9 cellular contexts compared by ENCODE assay signal in genomic region chr11:130145975-130146776, GRCh38. TPM values are rescaled to one million over a fixed set of nuclear protein-coding genes. Genes with fewer than 3 reads are reported as not detected.
DNase-seq lines count a peak whose midpoint lies in the region; ATAC-seq and TF ChIP-seq lines count a peak whose summit lies in the region.
"Had no signal": no experiment of that assay in that cellular context is flagged by ENCODE, and none has a peak within 500 bp of the region (broad histone marks: within the 10 kb centered on the region; RNA-seq: fewer than 3 reads in every experiment).

No MANE protein-coding gene starts in this region.

- peak overlapping the region; percentile 10; the same call in 1 of the 2 replicates for H3K4me3 ChIP-seq in PC-9
- H3K4me3 ChIP-seq in gastroesophageal sphincter = no peak overlapping the region
- H3K4me3 ChIP-seq in psoas muscle = no peak overlapping the region
- H3K4me3 ChIP-seq: SJSA1 had no signal

- H2AFZ ChIP-seq in PC-9 = no peak overlapping the region

- H3K9me2 ChIP-seq in PC-9 (ENCODE audit: insufficient read depth) = no peaks in the 10 kb centered on the region

- H3K36me3 ChIP-seq in PC-9 (ENCODE audit: low read depth) (peaks cover 10% of the 10 kb centered on the region), gastroesophageal sphincter (peaks cover 0 to 57% of the 10 kb centered on the region in 2 donors), psoas muscle (ENCODE audit: insufficient read depth in 1 of 2, low read depth in 1 of 2) (peaks cover 17 to 60% of the 10 kb centered on the region in 2 donors)

- no TSS peak for BruUV-seq in PC-9 (replicated peaks; lab: Mats Ljungman, UMichigan)

- peak; percentile 38 for TF ChIP-seq CTCF in PC-9 (conservative IDR thresholded peaks at IDR 0.05)
- TF ChIP-seq CTCF in gastroesophageal sphincter (IDR thresholded peaks at IDR 0.05) = peak in 1 of 4 experiments; percentile 36
- TF ChIP-seq CTCF in psoas muscle (IDR thresholded peaks at IDR 0.05) = no peak

- peak; percentile 49 for ATAC-seq in GM18909 (IDR thresholded peaks at IDR 0.05; ENCODE audit: poor library complexity, unreplicated experiment)
- ATAC-seq in gastroesophageal sphincter = peak; percentile 35
- ATAC-seq in psoas muscle = peak; percentile 55 to 68 (median 61)
- ATAC-seq in HG03196 (IDR thresholded peaks at IDR 0.05; ENCODE audit: unreplicated experiment) = no peak

- peak; percentile 97 to 100 for DNase-seq in PC-9
- DNase-seq in psoas muscle = peak in 1 of 2 donors; percentile 34
- no peak for DNase-seq in hippocampal formation (lab: John Stamatoyannopoulos, UW)
- DNase-seq in T-helper 1 cell = no peak
- no peak for DNase-seq in NCI-H1048 (lab: John Stamatoyannopoulos, UW)

- H3K4me2 ChIP-seq in PC-9 = peak overlapping the region; percentile 69

- H3K9me3 ChIP-seq in PC-9 (ENCODE audit: insufficient read depth, low read depth) (no peaks in the 10 kb centered on the region), gastroesophageal sphincter (no peaks in the 10 kb centered on the region), psoas muscle (no peaks in the 10 kb centered on the region)
- H3K9me3 ChIP-seq: SJSA1 had no signal

- intact Hi-C loops in PC-9 (cut with micrococcal nuclease; ENCODE audit: unreplicated experiment) = loop anchor here (1.0 to 2.0 kb wide), 5 partner anchors 20 to 299 kb away; no protein-coding TSS in a partner anchor
- intact Hi-C loops in psoas muscle (cut with DNase I) = no loop called here

- TF ChIP-seq POLR2A in gastroesophageal sphincter (IDR thresholded peaks at IDR 0.05) = no peak

- no peaks in the 10 kb centered on the region for H4K20me1 ChIP-seq in PC-9 (ENCODE audit: insufficient read depth)

- POLR2A ChIA-PET in PC-9 (lab: Charles Lee; ENCODE audit: unreplicated experiment) = interaction anchor here (0.5 to 1.4 kb wide), 8 partner anchors 14 to 870 kb away, joined by 3 to 15 read pairs (median 6); partner anchors contain the start of gene ST14

- H3K79me2 ChIP-seq in PC-9 (ENCODE audit: low read depth) = 0 out of 2 replicates have a peak, but pooled peaks cover 4% of the 10 kb centered on the region

- TF ChIP-seq EP300 in gastroesophageal sphincter (IDR thresholded peaks at IDR 0.05) = no peak

- WGBS in gastroesophageal sphincter (ENCODE audit: low coverage in 1 of 2), 2 donors = 38 to 77% methylated on average over 2 to 3 of the region's 15 CpGs
- 69 to 81% (median 72%) methylated on average over 15 of the region's 15 CpGs for WGBS in psoas muscle, 3 donors

- H3K27ac ChIP-seq in PC-9 = peak overlapping the region; percentile 98
- H3K27ac ChIP-seq in gastroesophageal sphincter = peak overlapping the region in 3 of 4 donors; percentile 5 to 71 (median 70)
- H3K27ac ChIP-seq in psoas muscle = no peak overlapping the region
- H3K27ac ChIP-seq: SJSA1 had no signal

- CTCF ChIA-PET in PC-9 (lab: Charles Lee) = interaction anchor here (0.7 to 1.9 kb wide), 8 partner anchors 14 to 223 kb away, joined by 3 to 11 read pairs (median 6); partner anchors contain the start of gene ST14

- H3K4me1 ChIP-seq in PC-9 (replicated peaks; ENCODE audit: insufficient read depth) (peaks cover 37% of the 10 kb centered on the region), gastroesophageal sphincter (peaks cover 0 to 50% (median 7%) of the 10 kb centered on the region in 3 donors), psoas muscle (no peaks in the 10 kb centered on the region)
- H3K4me1 ChIP-seq: SJSA1 had no signal

- H3K27me3 ChIP-seq in PC-9 (ENCODE audit: insufficient read depth, low read depth) (no peaks in the 10 kb centered on the region), gastroesophageal sphincter (no peaks in the 10 kb centered on the region), psoas muscle (ENCODE audit: insufficient read depth in 3 of 3, low read length in 2 of 3) (no peaks in the 10 kb centered on the region)
- H3K27me3 ChIP-seq: SJSA1 had no signal

- peaks cover 44% of the 10 kb centered on the region for H3F3A ChIP-seq in PC-9 (ENCODE audit: insufficient read depth, low read depth)

RNA-seq across cellular contexts. Expression of gene ST14, which starts 13.4 kb away (rescaled TPM):
- total RNA-seq in PC-9 (2021) (139 and 141 TPM in 2 replicates), gastroesophageal sphincter (10 to 100 TPM in 1 of 4 donors, 1 to 10 TPM in 2, under 1 TPM in 1; 0.62 to 16.5 (median 1.8) TPM), psoas muscle (under 1 TPM; 0.51 to 0.77 (median 0.55) TPM)
- polyA plus RNA-seq in psoas muscle = under 1 TPM; 0.22 to 0.44 (median 0.25) TPM
- total RNA-seq: SJSA1 had no signal

Comparison
In these comparisons a context has a peak if more than half of its experiments do, and no peak if none do; other contexts are left out.
1. DNase-seq: peak in PC-9 (2 of 2); none in hippocampal formation (0 of 2), T-helper 1 cell (0 of 5) and NCI-H1048 (single experiment).